In genomic region chr9:120892748-120893584, GRCh38 we compare ENCODE assay signal across 1 cellular context.
TF ChIP-seq lines count a peak whose summit lies in the region.

No MANE protein-coding gene starts in this region.

TF ChIP-seq in K562, 482 proteins besides CTCF, POLR2A, EP300 and RAD21 (continued from another document and continues in another):
- TF ChIP-seq EWSR1 (IDR thresholded peaks at IDR 0.05; ENCODE audit: borderline replicate concordance, low read depth, partially characterized antibody) (no peak), ZNF232 (CRISPR knock-in tag; IDR thresholded peaks at IDR 0.05) (no peak), TAF9B (IDR thresholded peaks at IDR 0.05; ENCODE audit: partially characterized antibody) (no peak), ZNF3 (CRISPR knock-in tag; IDR thresholded peaks at IDR 0.05) (no peak), ZNF436 (CRISPR knock-in tag; IDR thresholded peaks at IDR 0.05) (no peak), CREB3 (tag; conservative IDR thresholded peaks at IDR 0.05; ENCODE audit: low read depth) (no peak), CHCHD3 (CRISPR knock-in tag; IDR thresholded peaks at IDR 0.05) (no peak), FOS (IDR thresholded peaks at IDR 0.05; ENCODE audit: extremely low read depth, insufficient read length) (no peak), MED1 (CRISPR knock-in tag; IDR thresholded peaks at IDR 0.05; ENCODE audit: borderline replicate concordance) (no peak), ZFP36 (IDR thresholded peaks at IDR 0.05; ENCODE audit: low read depth, low read length, partially characterized antibody) (no peak), RUNX1 (IDR thresholded peaks at IDR 0.05; ENCODE audit: low read depth) (no peak), ZNF140 (CRISPR knock-in tag; IDR thresholded peaks at IDR 0.05) (no peak), E2F4 (CRISPR knock-in tag; IDR thresholded peaks at IDR 0.05; ENCODE audit: low read depth) (no peak), RHOXF2B (CRISPR knock-in tag; conservative IDR thresholded peaks at IDR 0.05) (no peak), MAX (CRISPR knock-in tag; IDR thresholded peaks at IDR 0.05) (no peak), DNMT1 (IDR thresholded peaks at IDR 0.05) (no peak), ZNF785 (CRISPR knock-in tag; IDR thresholded peaks at IDR 0.05) (no peak), SPI1 (IDR thresholded peaks at IDR 0.05; ENCODE audit: borderline replicate concordance, low read depth, low read length) (no peak), RCOR1 (IDR thresholded peaks at IDR 0.05; ENCODE audit: borderline replicate concordance in 1 of 2, low read depth in 2 of 2, low read length in 2 of 2) (peak; percentile 58 to 86; a peak in 3 of 4 replicates), SUPT5H (IDR thresholded peaks at IDR 0.05) (no peak), CBX1 (IDR thresholded peaks at IDR 0.05; ENCODE audit: low read depth) (no peak), TCF15 (CRISPR knock-in tag; IDR thresholded peaks at IDR 0.05) (no peak), ZFX (CRISPR knock-in tag; IDR thresholded peaks at IDR 0.05) (no peak), RBM39 (optimal IDR thresholded peaks at IDR 0.05; ENCODE audit: low read depth, low read length) (no peak), POLR2AphosphoS5 (IDR thresholded peaks at IDR 0.05; ENCODE audit: control insufficient read depth, insufficient read depth, low read depth, low read length) (no peak), RBBP5 (IDR thresholded peaks at IDR 0.05; ENCODE audit: borderline replicate concordance, insufficient read depth, low read length, poor library complexity, severe bottlenecking) (peak; percentile 16), CBX2 (IDR thresholded peaks at IDR 0.05; ENCODE audit: insufficient read depth, low read length, poor library complexity, severe bottlenecking) (no peak), NELFE (IDR thresholded peaks at IDR 0.05; ENCODE audit: insufficient read depth, insufficient read length) (no peak), ZNF444 (CRISPR knock-in tag; IDR thresholded peaks at IDR 0.05) (no peak), CHD4 (IDR thresholded peaks at IDR 0.05; ENCODE audit: insufficient read depth, insufficient replicate concordance, low read depth, low read length, poor library complexity, severe bottlenecking) (peak; percentile 98), NKRF (IDR thresholded peaks at IDR 0.05; ENCODE audit: borderline replicate concordance) (no peak), TEAD4 (IDR thresholded peaks at IDR 0.05; ENCODE audit: low read length) (no peak), TEAD4 (CRISPR knock-in tag; IDR thresholded peaks at IDR 0.05; ENCODE audit: borderline replicate concordance) (no peak), BCOR (IDR thresholded peaks at IDR 0.05) (no peak), ZFPM2 (CRISPR knock-in tag; IDR thresholded peaks at IDR 0.05) (0 out of 2 replicates have a peak, but pooled peaks have one; percentile 1), RBM25 (IDR thresholded peaks at IDR 0.05; ENCODE audit: low read depth, low read length, severe bottlenecking) (peak; percentile 99), MCM5 (IDR thresholded peaks at IDR 0.05; ENCODE audit: low read depth) (no peak), NFYB (IDR thresholded peaks at IDR 0.05; ENCODE audit: extremely low read depth, insufficient read length) (no peak), HOXB6 (CRISPR knock-in tag; IDR thresholded peaks at IDR 0.05; ENCODE audit: borderline replicate concordance) (no peak), ARID1B (IDR thresholded peaks at IDR 0.05) (no peak), U2AF2 (optimal IDR thresholded peaks at IDR 0.05; ENCODE audit: low read depth, low read length) (no peak), SMARCB1 (IDR thresholded peaks at IDR 0.05; ENCODE audit: insufficient read length, low read depth) (no peak), ZNF780A (CRISPR knock-in tag; IDR thresholded peaks at IDR 0.05) (no peak), ZNF124 (CRISPR knock-in tag; IDR thresholded peaks at IDR 0.05) (no peak), FOXM1 (IDR thresholded peaks at IDR 0.05; ENCODE audit: low read depth) (no peak), FOXM1 (CRISPR knock-in tag; IDR thresholded peaks at IDR 0.05; ENCODE audit: low read depth) (no peak), PRMT5 (CRISPR knock-in tag; IDR thresholded peaks at IDR 0.05) (no peak), ZNF184 (CRISPR knock-in tag; IDR thresholded peaks at IDR 0.05) (no peak), RNF219 (CRISPR knock-in tag; IDR thresholded peaks at IDR 0.05) (no peak), RREB1 (CRISPR knock-in tag; IDR thresholded peaks at IDR 0.05) (no peak), ATF3 (IDR thresholded peaks at IDR 0.05) (no peak), ATF3 (CRISPR knock-in tag; conservative IDR thresholded peaks at IDR 0.05) (no peak)
- TF ChIP-seq, protein P1, sequence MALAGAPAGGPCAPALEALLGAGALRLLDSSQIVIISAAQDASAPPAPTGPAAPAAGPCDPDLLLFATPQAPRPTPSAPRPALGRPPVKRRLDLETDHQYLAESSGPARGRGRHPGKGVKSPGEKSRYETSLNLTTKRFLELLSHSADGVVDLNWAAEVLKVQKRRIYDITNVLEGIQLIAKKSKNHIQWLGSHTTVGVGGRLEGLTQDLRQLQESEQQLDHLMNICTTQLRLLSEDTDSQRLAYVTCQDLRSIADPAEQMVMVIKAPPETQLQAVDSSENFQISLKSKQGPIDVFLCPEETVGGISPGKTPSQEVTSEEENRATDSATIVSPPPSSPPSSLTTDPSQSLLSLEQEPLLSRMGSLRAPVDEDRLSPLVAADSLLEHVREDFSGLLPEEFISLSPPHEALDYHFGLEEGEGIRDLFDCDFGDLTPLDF (CRISPR knock-in tag; IDR thresholded peaks at IDR 0.05) = peak; percentile 53; the same call in 1 of the 2 replicates
- TF ChIP-seq, protein P2, sequence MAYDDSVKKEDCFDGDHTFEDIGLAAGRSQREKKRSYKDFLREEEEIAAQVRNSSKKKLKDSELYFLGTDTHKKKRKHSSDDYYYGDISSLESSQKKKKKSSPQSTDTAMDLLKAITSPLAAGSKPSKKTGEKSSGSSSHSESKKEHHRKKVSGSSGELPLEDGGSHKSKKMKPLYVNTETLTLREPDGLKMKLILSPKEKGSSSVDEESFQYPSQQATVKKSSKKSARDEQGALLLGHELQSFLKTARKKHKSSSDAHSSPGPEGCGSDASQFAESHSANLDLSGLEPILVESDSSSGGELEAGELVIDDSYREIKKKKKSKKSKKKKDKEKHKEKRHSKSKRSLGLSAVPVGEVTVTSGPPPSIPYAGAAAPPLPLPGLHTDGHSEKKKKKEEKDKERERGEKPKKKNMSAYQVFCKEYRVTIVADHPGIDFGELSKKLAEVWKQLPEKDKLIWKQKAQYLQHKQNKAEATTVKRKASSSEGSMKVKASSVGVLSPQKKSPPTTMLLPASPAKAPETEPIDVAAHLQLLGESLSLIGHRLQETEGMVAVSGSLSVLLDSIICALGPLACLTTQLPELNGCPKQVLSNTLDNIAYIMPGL (CRISPR knock-in tag; IDR thresholded peaks at IDR 0.05) = peak; percentile 78; the same call in 1 of the 2 replicates
